Comparison of ENCODE assay signal across 7 cellular contexts in the genomic region with DNA sequence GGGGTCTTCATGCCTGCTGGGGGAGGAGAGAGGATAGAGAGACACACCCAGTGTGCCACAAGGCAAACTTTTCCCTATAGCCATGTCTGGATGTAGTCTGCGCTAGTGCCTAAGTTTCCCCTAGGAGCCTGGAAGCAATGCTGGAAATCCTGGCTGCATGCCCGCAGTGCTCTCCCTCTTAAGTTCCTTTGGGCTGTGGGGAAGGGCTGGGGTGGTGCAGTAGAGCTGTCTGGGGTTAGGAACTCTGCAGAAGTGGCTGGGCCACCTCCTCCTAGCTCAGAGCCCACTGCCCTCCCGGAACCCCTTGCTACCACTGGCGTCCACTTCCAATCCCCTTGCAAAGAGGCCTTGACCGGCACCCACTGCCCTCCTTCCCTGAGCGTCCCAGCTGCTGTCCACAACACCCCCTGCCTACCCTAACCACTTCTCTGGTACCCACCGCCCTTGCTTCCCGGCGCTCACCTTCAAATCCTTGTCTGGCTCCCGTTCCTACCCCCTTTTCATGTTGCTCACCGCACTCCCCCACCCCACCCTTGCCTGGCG. TPM values are rescaled to one million over a fixed set of nuclear protein-coding genes. Genes with fewer than 3 reads are reported as not detected.
DNase-seq lines count a peak whose midpoint lies in the region; ATAC-seq and TF ChIP-seq lines count a peak whose summit lies in the region.
"Not testable (repeated sequence)": the region's sequence is repeated elsewhere in the genome, so short reads cannot be mapped to it uniquely, and the experiment has no call there.

No MANE protein-coding gene starts in this region.

- not testable (repeated sequence) for H3K27me3 Mint-ChIP-seq in activated T-cell treated with anti-CD3 and anti-CD28 coated beads, Interleukin-2, amount 50 U/mL, for 4 hours (ENCODE audit: low read depth)

- peak overlapping the region; percentile 95 for H3K9ac ChIP-seq in NT2/D1 (ENCODE audit: insufficient read length, low read depth)

- H3K27ac ChIP-seq in gastrocnemius medialis = peak overlapping the region; percentile 80 to 86 (median 85)

- intact Hi-C loops in left ventricle myocardium superior (cut with micrococcal nuclease) = not testable (repeated sequence)
- intact Hi-C loops in gastrocnemius medialis (cut with DNase I; ENCODE audit: low total_unique reads) = loop anchor here (5.0 kb wide), 1 partner anchor 318 kb away; no protein-coding TSS in a partner anchor

- H3K27me3 ChIP-seq in NT2/D1 (ENCODE audit: insufficient read depth, insufficient read length); mononuclear cell (ENCODE audit: insufficient read depth, low read length); gastrocnemius medialis: not testable (repeated sequence)

- peaks cover 33% of the 10 kb centered on the region for H3K36me3 ChIP-seq in NT2/D1 (ENCODE audit: insufficient read depth, insufficient read length, low read length)
- not testable (repeated sequence) for H3K36me3 ChIP-seq in gastrocnemius medialis

- H3K4me1 Mint-ChIP-seq in activated T-cell treated with anti-CD3 and anti-CD28 coated beads, Interleukin-2, amount 50 U/mL, for 4 hours (ENCODE audit: low read depth) = not testable (repeated sequence)

- H3K9me3 Mint-ChIP-seq in activated T-cell treated with anti-CD3 and anti-CD28 coated beads, Interleukin-2, amount 50 U/mL, for 4 hours = not testable (repeated sequence)

- not testable (repeated sequence) for H3K9me3 ChIP-seq in NT2/D1 (ENCODE audit: insufficient read depth, low read length); mononuclear cell (ENCODE audit: low read depth, low read length); gastrocnemius medialis

- H3K4me3 ChIP-seq in GM12864 (ENCODE audit: low read depth, low read length) (peak overlapping the region; percentile 83), NT2/D1 (ENCODE audit: insufficient read length, low read depth) (peak overlapping the region; percentile 77), mononuclear cell (ENCODE audit: low read length) (peak overlapping the region; percentile 49), gastrocnemius medialis (peak overlapping the region; percentile 63 to 71 (median 71))

- in situ Hi-C loops in gastrocnemius medialis (cut with MboI; ENCODE audit: low sequenced_read_pairs in 4 of 4) = not testable (repeated sequence)

- not testable (repeated sequence) for TF ChIP-seq CTCF in GM12864 (IDR thresholded peaks at IDR 0.05; ENCODE audit: low read depth, low read length, missing control alignments); gastrocnemius medialis (IDR thresholded peaks at IDR 0.05 in 4 of 5, conservative IDR thresholded peaks at IDR 0.05 in 1 of 5)

- not testable (repeated sequence) for DNase-seq in GM12864 (ENCODE audit: low read depth); NT2/D1 (ENCODE audit: low read depth, low spot score); activated T-cell treated with anti-CD3 and anti-CD28 coated beads, Interleukin-2, amount 50 U/mL, for 4 hours; left ventricle myocardium superior; gastrocnemius medialis
- DNase-seq in dermis blood vessel endothelial cell = peak; percentile 5

- not testable (repeated sequence) for ATAC-seq in activated T-cell treated with anti-CD3 and anti-CD28 coated beads, Interleukin-2, amount 50 U/mL, for 4 hours
- ATAC-seq in left ventricle myocardium superior (peak; percentile 49), gastrocnemius medialis (peak; percentile 7 to 42)

- H3K36me3 Mint-ChIP-seq in activated T-cell treated with anti-CD3 and anti-CD28 coated beads, Interleukin-2, amount 50 U/mL, for 4 hours (ENCODE audit: insufficient read depth) = not testable (repeated sequence)

- TF ChIP-seq POLR2A in gastrocnemius medialis (IDR thresholded peaks at IDR 0.05) = not testable (repeated sequence)

- H3K4me3 Mint-ChIP-seq in activated T-cell treated with anti-CD3 and anti-CD28 coated beads, Interleukin-2, amount 50 U/mL, for 4 hours = peak overlapping the region; percentile 88

- H3K4me1 ChIP-seq in NT2/D1 (ENCODE audit: insufficient read depth, insufficient read length); mononuclear cell (ENCODE audit: insufficient read depth, low read length); gastrocnemius medialis: not testable (repeated sequence)

RNA-seq across cellular contexts. Expression of a gene that starts 0.7 kb away (rescaled TPM):
- total RNA-seq in activated T-cell treated with anti-CD3 and anti-CD28 coated beads, Interleukin-2, amount 50 U/mL, for 4 hours = 1 to 10 TPM; 3.4 to 5.4 (median 3.5) TPM
- total RNA-seq in dermis blood vessel endothelial cell = 8.7 and 9.9 TPM in 2 replicates
- 7.9 TPM for total RNA-seq in left ventricle myocardium superior
- total RNA-seq in mononuclear cell = 5.1 TPM
- 1 to 10 TPM; 3.2 to 9.0 (median 5.6) TPM for total RNA-seq in gastrocnemius medialis

RNA-seq across cellular contexts. Expression of a gene that starts 16.5 kb away (rescaled TPM):
- total RNA-seq in activated T-cell treated with anti-CD3 and anti-CD28 coated beads, Interleukin-2, amount 50 U/mL, for 4 hours = under 1 TPM; 0.20 to 0.24 (median 0.22) TPM
- total RNA-seq in dermis blood vessel endothelial cell (0.09 and 0.17 TPM in 2 replicates), left ventricle myocardium superior (0.22 TPM), mononuclear cell (0.10 TPM), gastrocnemius medialis (not detected)
